In the genomic region with DNA sequence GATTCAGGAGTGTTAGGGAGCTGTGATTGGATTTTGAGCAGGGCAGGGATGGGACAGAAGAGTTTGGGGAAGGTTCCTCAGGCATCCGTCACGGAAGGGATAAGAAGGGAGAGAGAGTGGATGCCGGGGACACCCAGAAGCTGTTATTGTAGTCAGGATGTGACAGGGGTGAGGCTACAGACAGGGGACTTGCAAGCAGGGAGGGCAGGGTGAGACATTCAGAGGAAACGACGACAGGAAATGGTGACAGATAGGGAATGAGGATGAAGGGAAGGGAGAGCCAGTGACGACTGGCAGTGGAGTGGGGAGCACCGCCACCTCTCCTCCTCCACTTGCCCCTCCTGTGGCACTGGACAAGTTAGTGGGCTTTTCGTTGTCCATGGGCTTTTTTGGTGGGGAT, we compare ENCODE assay signal across 7 cellular contexts. TPM values are rescaled to one million over a fixed set of nuclear protein-coding genes. Genes with fewer than 3 reads are reported as not detected.
A peak's percentile ranks its signal among the peaks of the same experiment; 100 is the strongest.
DNase-seq lines count a peak whose midpoint lies in the region; TF ChIP-seq lines count a peak whose summit lies in the region.
"Not testable (repeated sequence)": the region's sequence is repeated elsewhere in the genome, so short reads cannot be mapped to it uniquely, and the experiment has no call there.

No MANE protein-coding gene starts in this region.

- 67 to 78% methylated on average over 7 of the region's 8 CpGs for WGBS in sigmoid colon, 2 donors

- not testable (repeated sequence) for H3K36me3 ChIP-seq in sigmoid colon

- CTCF ChIA-PET in activated naive CD4-positive, alpha-beta T cell treated with anti-CD3 and anti-CD28 coated beads, Interleukin-2, amount 10 ng/mL, durations not matched to agents 7 days and 5 days (lab: Charles Lee) = not testable (repeated sequence)

- peak overlapping the region in 31 of 59 donors; percentile 53 to 89 (median 73) for H3K27ac ChIP-seq in dorsolateral prefrontal cortex
- H3K27ac ChIP-seq in sigmoid colon = not testable (repeated sequence)

- peak overlapping the region in 1 of 2 donors; percentile 49 for H3K4me3 Mint-ChIP-seq in CD14-positive monocyte
- H3K4me3 Mint-ChIP-seq in T-helper 2 cell treated with Interferon-gamma antibody and Interleukin-4, amounts not matched to agents 5 μg/mL and 100 μg/mL, for 36 hours; activated naive CD4-positive, alpha-beta T cell treated with anti-CD3 and anti-CD28 coated beads, Interleukin-2, amount 10 ng/mL, durations not matched to agents 7 days and 5 days: not testable (repeated sequence)

- TF ChIP-seq POLR2A in sigmoid colon (IDR thresholded peaks at IDR 0.05) = not testable (repeated sequence)

- peaks cover 21% of the 10 kb centered on the region for H3K4me1 Mint-ChIP-seq in CD14-positive monocyte
- not testable (repeated sequence) for H3K4me1 Mint-ChIP-seq in T-helper 2 cell treated with Interferon-gamma antibody and Interleukin-4, amounts not matched to agents 5 μg/mL and 100 μg/mL, for 36 hours (ENCODE audit: low read depth)
- peaks cover 21% of the 10 kb centered on the region for H3K4me1 Mint-ChIP-seq in activated naive CD4-positive, alpha-beta T cell treated with anti-CD3 and anti-CD28 coated beads, Interleukin-2, amount 10 ng/mL, durations not matched to agents 7 days and 5 days

- peak overlapping the region in 4 of 7 donors; percentile 21 to 57 (median 34) for H3K27ac Mint-ChIP-seq in CD14-positive monocyte
- H3K27ac Mint-ChIP-seq in T-helper 2 cell treated with Interferon-gamma antibody and Interleukin-4, amounts not matched to agents 5 μg/mL and 100 μg/mL, for 36 hours = peak overlapping the region; percentile 1
- H3K27ac Mint-ChIP-seq in activated naive CD4-positive, alpha-beta T cell treated with anti-CD3 and anti-CD28 coated beads, Interleukin-2, amount 10 ng/mL, durations not matched to agents 7 days and 5 days = peak overlapping the region; percentile 65

- H3K27me3 ChIP-seq in dorsolateral prefrontal cortex, sigmoid colon: not testable (repeated sequence)

- not testable (repeated sequence) for H3K9me3 Mint-ChIP-seq in CD14-positive monocyte; T-helper 2 cell treated with Interferon-gamma antibody and Interleukin-4, amounts not matched to agents 5 μg/mL and 100 μg/mL, for 36 hours; activated naive CD4-positive, alpha-beta T cell treated with anti-CD3 and anti-CD28 coated beads, Interleukin-2, amount 10 ng/mL, durations not matched to agents 7 days and 5 days

- intact Hi-C loops in CD14-positive monocyte (cut with micrococcal nuclease); dorsolateral prefrontal cortex (cut with DNase I); sigmoid colon (cut with DNase I): not testable (repeated sequence)

- TF ChIP-seq CTCF in CD14-positive monocyte (IDR thresholded peaks at IDR 0.05); dorsolateral prefrontal cortex (IDR thresholded peaks at IDR 0.05 in 54 of 56, conservative IDR thresholded peaks at IDR 0.05 in 2 of 56; ENCODE audit: low read depth in 1 of 56, partially characterized antibody in 56 of 56); sigmoid colon (IDR thresholded peaks at IDR 0.05): not testable (repeated sequence)

- not testable (repeated sequence) for TF ChIP-seq EP300 in sigmoid colon (IDR thresholded peaks at IDR 0.05)

- H3K4me3 ChIP-seq in Jurkat, Clone E6-1 (ENCODE audit: low read length); dorsolateral prefrontal cortex; sigmoid colon: not testable (repeated sequence)

- not testable (repeated sequence) for H3K27me3 Mint-ChIP-seq in CD14-positive monocyte (ENCODE audit: low read depth in 3 of 3); T-helper 2 cell treated with Interferon-gamma antibody and Interleukin-4, amounts not matched to agents 5 μg/mL and 100 μg/mL, for 36 hours (ENCODE audit: low read depth); activated naive CD4-positive, alpha-beta T cell treated with anti-CD3 and anti-CD28 coated beads, Interleukin-2, amount 10 ng/mL, durations not matched to agents 7 days and 5 days

- H3K9me3 ChIP-seq in sigmoid colon = not testable (repeated sequence)

- peaks cover 7 to 17% of the 10 kb centered on the region in 2 donors for H3K36me3 Mint-ChIP-seq in CD14-positive monocyte
- H3K36me3 Mint-ChIP-seq in T-helper 2 cell treated with Interferon-gamma antibody and Interleukin-4, amounts not matched to agents 5 μg/mL and 100 μg/mL, for 36 hours (ENCODE audit: low read depth); activated naive CD4-positive, alpha-beta T cell treated with anti-CD3 and anti-CD28 coated beads, Interleukin-2, amount 10 ng/mL, durations not matched to agents 7 days and 5 days: not testable (repeated sequence)

- not testable (repeated sequence) for H3K4me1 ChIP-seq in sigmoid colon

- peak; percentile 64 for DNase-seq in CD14-positive monocyte (ENCODE audit: low spot score)
- peak; percentile 39 for DNase-seq in Jurkat, Clone E6-1 (ENCODE audit: low read depth, low spot score)
- not testable (repeated sequence) for DNase-seq in T-helper 2 cell treated with Interferon-gamma antibody and Interleukin-4, amounts not matched to agents 5 μg/mL and 100 μg/mL, for 36 hours (ENCODE audit: low spot score); activated naive CD4-positive, alpha-beta T cell treated with anti-CD3 and anti-CD28 coated beads, Interleukin-2, amount 10 ng/mL, durations not matched to agents 7 days and 5 days; dorsolateral prefrontal cortex
- DNase-seq in lung microvascular endothelial cell (ENCODE audit: low read depth in 2 of 2) = peak; percentile 44 to 47
- DNase-seq in sigmoid colon = peak; percentile 50

RNA-seq across cellular contexts. Expression of a gene that starts 35.1 kb away (rescaled TPM):
- polyA plus RNA-seq in CD14-positive monocyte = 1 to 10 TPM; 4.3 to 5.1 TPM
- polyA plus RNA-seq in Jurkat, Clone E6-1 (2012; ENCODE audit: insufficient read depth, insufficient read length) = 20.4 TPM
- total RNA-seq in dorsolateral prefrontal cortex = 10 to 100 TPM; 37.9 to 81.7 (median 56.6) TPM
- 2.4 and 4.8 TPM in 2 replicates for total RNA-seq in lung microvascular endothelial cell
- 10 to 100 TPM in 2 of 4 donors, 1 to 10 TPM in 2; 6.4 to 15.2 (median 9.0) TPM for total RNA-seq in sigmoid colon
- polyA plus RNA-seq in sigmoid colon = 10 to 100 TPM in 1 of 3 donors, 1 to 10 TPM in 2; 5.8 to 11.6 (median 7.8) TPM

Comparison
In these comparisons a context has a peak if more than half of its experiments do, and no peak if none do; other contexts are left out.
1. H3K27ac Mint-ChIP-seq: peak in every context shown above with its lines; median percentile 65 in activated naive CD4-positive, alpha-beta T cell treated with anti-CD3 and anti-CD28 coated beads, Interleukin-2, amount 10 ng/mL, durations not matched to agents 7 days and 5 days; 34 in CD14-positive monocyte; 1 in T-helper 2 cell treated with Interferon-gamma antibody and Interleukin-4, amounts not matched to agents 5 μg/mL and 100 μg/mL, for 36 hours.